Comparison of ENCODE assay signal across 8 cellular contexts in the genomic region with DNA sequence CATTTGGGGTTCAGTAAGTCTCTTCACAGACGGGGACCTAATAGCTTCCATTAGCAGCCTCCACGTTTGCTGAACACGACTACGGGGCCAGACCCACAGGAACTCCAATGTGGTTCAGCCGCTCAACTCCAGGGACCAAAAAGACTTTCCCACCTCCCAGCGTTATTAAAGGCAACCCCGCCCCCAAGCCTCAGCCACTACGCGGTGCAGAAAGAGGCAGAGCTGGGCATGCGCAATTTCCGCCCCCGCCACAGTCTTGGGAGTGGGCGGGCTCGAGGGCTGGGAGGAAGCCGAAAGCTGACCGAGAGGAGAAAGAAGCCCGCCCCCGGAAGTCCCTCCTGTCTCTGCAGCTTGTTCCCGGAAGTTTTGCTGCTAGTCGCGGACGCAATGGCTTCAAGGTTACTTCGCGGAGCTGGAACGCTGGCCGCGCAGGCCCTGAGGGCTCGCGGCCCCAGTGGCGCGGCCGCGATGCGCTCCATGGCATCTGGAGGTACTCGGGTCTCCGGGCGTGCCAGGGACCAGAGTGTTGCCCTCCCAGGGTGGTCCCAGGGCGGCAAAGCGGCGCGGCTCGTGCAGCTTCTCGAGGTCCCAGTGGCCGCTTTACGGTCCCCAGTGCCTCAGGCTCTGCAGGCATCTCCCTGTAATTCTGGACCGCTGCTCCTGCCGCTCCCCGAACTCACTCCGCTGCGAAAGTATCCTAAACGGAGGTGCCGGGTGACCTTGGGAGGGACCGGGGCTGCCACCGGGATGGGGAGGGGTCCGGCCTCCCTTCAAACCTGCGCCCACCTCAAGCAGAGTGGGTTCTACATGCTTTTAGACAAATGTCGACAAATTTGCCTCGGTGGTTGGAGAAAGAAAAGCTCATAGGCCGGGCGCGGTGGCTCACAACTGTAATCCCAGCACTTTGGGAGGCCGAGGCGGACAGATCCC. TPM values are rescaled to one million over a fixed set of nuclear protein-coding genes. Genes with fewer than 3 reads are reported as not detected.
DNase-seq lines count a peak whose midpoint lies in the region; ATAC-seq, FAIRE-seq and TF ChIP-seq lines count a peak whose summit lies in the region.

A gene with protein sequence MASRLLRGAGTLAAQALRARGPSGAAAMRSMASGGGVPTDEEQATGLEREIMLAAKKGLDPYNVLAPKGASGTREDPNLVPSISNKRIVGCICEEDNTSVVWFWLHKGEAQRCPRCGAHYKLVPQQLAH (plus strand): TSS at position 363 of the 930 bp plus-strand sequence. CDS start 25 bp downstream, at position 388.

- H3K4me1 ChIP-seq in keratinocyte (ENCODE audit: control insufficient read depth, extremely low read depth, insufficient read depth, low read length): peaks cover 6% of the 10 kb centered on the region

- H4K20me1 ChIP-seq in keratinocyte (ENCODE audit: control insufficient read depth, extremely low read depth, insufficient read depth, low read length): no peaks in the 10 kb centered on the region

- no peaks in the 10 kb centered on the region for H3K27me3 ChIP-seq in keratinocyte (ENCODE audit: control insufficient read depth, extremely low read depth, insufficient read depth, low read length)

- H3K9ac ChIP-seq in keratinocyte (ENCODE audit: control insufficient read depth, extremely low read depth, insufficient read depth, low read length): peak within 1 kb of the TSS; percentile 94

- H3K36me3 ChIP-seq in keratinocyte (ENCODE audit: control insufficient read depth in 2 of 2, extremely low read depth in 1 of 2, insufficient read depth in 2 of 2, low read length in 2 of 2): peaks cover 10 to 15% of the 10 kb centered on the region in 2 experiments

- peak within 1 kb of the TSS; percentile 95 for H3K4me3 ChIP-seq in AG10803 (ENCODE audit: low read length)
- H3K4me3 ChIP-seq in keratinocyte (ENCODE audit: control insufficient read depth in 2 of 3, extremely low read depth in 1 of 3, insufficient read depth in 2 of 3, low read depth in 1 of 3, low read length in 3 of 3): peak within 1 kb of the TSS; percentile 71 to 99 (median 92)

- TF ChIP-seq CTCF in AG10803 (conservative IDR thresholded peaks at IDR 0.05; ENCODE audit: low read length) (no peak), keratinocyte (optimal IDR thresholded peaks at IDR 0.05 in 1 of 3, IDR thresholded peaks at IDR 0.05 in 1 of 3, conservative IDR thresholded peaks at IDR 0.05 in 1 of 3; ENCODE audit: extremely low read depth in 1 of 3, insufficient read depth in 2 of 3, low read length in 3 of 3) (no peak)

- no peaks in the 10 kb centered on the region for H3K9me3 ChIP-seq in keratinocyte (ENCODE audit: control insufficient read depth, low read depth, low read length)

- peak within 1 kb of the TSS; percentile 94 for H2AFZ ChIP-seq in keratinocyte (ENCODE audit: control insufficient read depth, low read length)

- dilution Hi-C loops in keratinocyte (cut with MboI; ENCODE audit: extremely low pct_ligation_motif_present, low sequenced_read_pairs): no loop called here

- peak; percentile 97 for ATAC-seq in GM19043 (IDR thresholded peaks at IDR 0.05; ENCODE audit: low read depth, unreplicated experiment)
- peak; percentile 83 for ATAC-seq in HG03378 (IDR thresholded peaks at IDR 0.05; ENCODE audit: unreplicated experiment)

- H3K79me2 ChIP-seq in keratinocyte (ENCODE audit: control insufficient read depth, insufficient read depth, low read length): peaks cover 14% of the 10 kb centered on the region

- H3K4me2 ChIP-seq in keratinocyte (ENCODE audit: control insufficient read depth, extremely low read depth, insufficient read depth, low read depth, low read length): peak within 1 kb of the TSS; percentile 97

- H3K27ac ChIP-seq in keratinocyte (ENCODE audit: control insufficient read depth, insufficient read depth, low read length): peak within 1 kb of the TSS; percentile 78

- H3K9me1 ChIP-seq in keratinocyte (ENCODE audit: control insufficient read depth, extremely low read depth, insufficient read depth, low read length): no peaks in the 10 kb centered on the region

- FAIRE-seq in keratinocyte (lab: Jason Lieb, UNC): no peak

- DNase-seq in AG10803 (ENCODE audit: low read depth) (peak; percentile 95), NCI-H460 (ENCODE audit: extremely low read depth, low read depth) (peak; percentile 96), cerebellar nuclear complex (lab: John Stamatoyannopoulos, UW) (peak; percentile 92 to 98), keratinocyte (ENCODE audit: low read depth, low spot score) (peak; percentile 63)
- DNase-seq in activated CD4-positive, CD25-positive, alpha-beta regulatory T cell treated with anti-CD3 and anti-CD28 coated beads, Interleukin-2, amount 50 U/mL, for 72 hours: peak; percentile 98
- DNase-seq in stimulated activated CD4-positive, alpha-beta T cell treated with anti-CD3 and anti-CD28 coated beads, Interleukin-15, amount 100 ng/mL, for 1 hour (ENCODE audit: low read depth in 1 of 2, low spot score in 1 of 2): peak; percentile 96 to 97

RNA-seq across cellular contexts. Expression of the gene that starts here (rescaled TPM):
- total RNA-seq in NCI-H460 (2014; rRNA removed; shearing (Covaris generic)): 466 and 533 TPM in 2 replicates
- polyA plus RNA-seq in NCI-H460 (2014; cell fraction: nucleus; rRNA removed): 795 and 872 TPM in 2 replicates
- 256 to 372 TPM (median 311 TPM) in 3 replicates for polyA plus RNA-seq in keratinocyte
- 125 TPM for polyA plus RNA-seq in keratinocyte (2011; ENCODE audit: low read depth)
- polyA plus RNA-seq in keratinocyte (2011; cell fraction: cytosol; rRNA removed): 207 and 304 TPM in 2 replicates
- 144 and 154 TPM in 2 replicates for polyA plus RNA-seq in keratinocyte (2011; cell fraction: nucleus; rRNA removed)
- polyA plus RNA-seq in keratinocyte (2012; ENCODE audit: low replicate concordance): 252 and 296 TPM in 2 replicates
- polyA minus RNA-seq in keratinocyte: 27.3 to 60.0 TPM (median 34.5 TPM) in 3 replicates
- polyA minus RNA-seq in keratinocyte (2011; cell fraction: cytosol; rRNA and poly(A)+ RNA removed): 166 TPM
- 32.2 and 38.5 TPM in 2 replicates for polyA minus RNA-seq in keratinocyte (2011; cell fraction: nucleus; rRNA and poly(A)+ RNA removed)

Comparison
In these comparisons a context has a peak if more than half of its experiments do, and no peak if none do; other contexts are left out.
1. Peak in every context shown above with its lines: DNase-seq, ATAC-seq, H3K4me3 ChIP-seq and H3K27ac ChIP-seq.